ENCODE assay signal across 15 cellular contexts in genomic region chr2:233336541-233336940, GRCh38. TPM values are rescaled to one million over a fixed set of nuclear protein-coding genes. Genes with fewer than 3 reads are reported as not detected.
A peak's percentile ranks its signal among the peaks of the same experiment; 100 is the strongest.
DNase-seq lines count a peak whose midpoint lies in the region; TF ChIP-seq lines count a peak whose summit lies in the region.
"Had no signal": no experiment of that assay in that cellular context is flagged by ENCODE, and none has a peak within 500 bp of the region (broad histone marks: within the 10 kb centered on the region; RNA-seq: fewer than 3 reads in every experiment).

No MANE protein-coding gene starts in this region.

- no peaks in the 10 kb centered on the region for H3K9me2 ChIP-seq in MM.1S (replicated peaks; ENCODE audit: insufficient read depth, low read length)

- in situ Hi-C loops in transverse colon (cut with MboI; ENCODE audit: low pct_ligation_motif_present in 1 of 4, low pct_unique_long_range_greater_than_20kb in 1 of 4, low sequenced_read_pairs in 3 of 4), result no loop called here

- H2AFZ ChIP-seq in MM.1S (ENCODE audit: low read length), result no peak overlapping the region

- TF ChIP-seq CTCF in chondrocyte (IDR thresholded peaks at IDR 0.05) (no peak), transverse colon (IDR thresholded peaks at IDR 0.05) (no peak), MM.1S (IDR thresholded peaks at IDR 0.05; ENCODE audit: low read length) (no peak)

- WGBS in transverse colon (ENCODE audit: low coverage in 1 of 2), 2 donors, result 50% methylated on average over 5 of the region's 5 CpGs; no CpG with 5 or more reads in 1 of the 2 donors

- H3K4me3 Mint-ChIP-seq in chondrocyte (ENCODE audit: unreplicated experiment), result no peak overlapping the region
- H3K4me3 Mint-ChIP-seq: CD8-positive, alpha-beta T cell; HFFc6 had no signal

- no peak for TF ChIP-seq POLR2A in transverse colon (IDR thresholded peaks at IDR 0.05)

- no peak overlapping the region for H3K27ac Mint-ChIP-seq in chondrocyte (ENCODE audit: unreplicated experiment)
- H3K27ac Mint-ChIP-seq: CD8-positive, alpha-beta T cell; HFFc6 had no signal

- no peaks in the 10 kb centered on the region for H3F3A ChIP-seq in MM.1S (ENCODE audit: insufficient read depth, low read length)

- peaks cover 55 to 80% (median 72%) of the 10 kb centered on the region in 10 experiments for H3K4me1 ChIP-seq in BLaER1 treated with 17β-estradiol and CSF1 and Interleukin-3, amounts not matched to agents 10 nM and 100 nM
- H3K4me1 ChIP-seq in transverse colon (peaks cover 0 to 43% (median 9%) of the 10 kb centered on the region in 4 donors), MM.1S (ENCODE audit: low read length) (peaks cover 7% of the 10 kb centered on the region)

- no peaks in the 10 kb centered on the region for H3K27me3 ChIP-seq in BLaER1 treated with 17β-estradiol and CSF1 and Interleukin-3, amounts not matched to agents 10 nM and 100 nM
- H3K27me3 ChIP-seq in transverse colon (no peaks in the 10 kb centered on the region), MM.1S (replicated peaks; ENCODE audit: insufficient read depth, low read length) (no peaks in the 10 kb centered on the region)

- H3K4me1 Mint-ChIP-seq in chondrocyte (ENCODE audit: low read depth), result no peaks in the 10 kb centered on the region

- H3K4me3 ChIP-seq in BLaER1 treated with 17β-estradiol and CSF1 and Interleukin-3, amounts not matched to agents 10 nM and 100 nM, result no peak overlapping the region
- H3K4me3 ChIP-seq in transverse colon (no peak overlapping the region), MM.1S (ENCODE audit: low read length) (no peak overlapping the region)

- no peaks in the 10 kb centered on the region for H3K79me2 ChIP-seq in MM.1S (ENCODE audit: low read length)

- no peaks in the 10 kb centered on the region; a peak in 1 of 22 replicates for H3K36me3 ChIP-seq in BLaER1 treated with 17β-estradiol and CSF1 and Interleukin-3, amounts not matched to agents 10 nM and 100 nM
- H3K36me3 ChIP-seq in transverse colon (no peaks in the 10 kb centered on the region), MM.1S (replicated peaks; ENCODE audit: insufficient read depth, low read length) (no peaks in the 10 kb centered on the region)

- no peak for TF ChIP-seq EP300 in transverse colon (IDR thresholded peaks at IDR 0.05; ENCODE audit: low read depth)

- H4K20me1 ChIP-seq in BLaER1 treated with 17β-estradiol and CSF1 and Interleukin-3, amounts not matched to agents 10 nM and 100 nM, result no peaks in the 10 kb centered on the region
- no peaks in the 10 kb centered on the region for H4K20me1 ChIP-seq in MM.1S (ENCODE audit: insufficient read depth, low read length)

- peaks cover 0 to 13% (median 8%) of the 10 kb centered on the region in 11 experiments; a peak in 16 of 22 replicates for H3K9me3 ChIP-seq in BLaER1 treated with 17β-estradiol and CSF1 and Interleukin-3, amounts not matched to agents 10 nM and 100 nM (replicated peaks in 1 of 11)
- H3K9me3 ChIP-seq in transverse colon (no peaks in the 10 kb centered on the region), MM.1S (replicated peaks; ENCODE audit: insufficient read depth, low read length) (no peaks in the 10 kb centered on the region)

- peaks cover 6% of the 10 kb centered on the region for H3K27me3 Mint-ChIP-seq in chondrocyte (ENCODE audit: low read depth)

- H3K4me2 ChIP-seq in BLaER1 treated with 17β-estradiol and CSF1 and Interleukin-3, amounts not matched to agents 10 nM and 100 nM, result peak overlapping the region in 8 of 11 experiments; percentile 35 to 73 (median 56); a peak in 11 of 22 replicates
- H3K4me2 ChIP-seq in MM.1S (ENCODE audit: low read depth, low read length), result no peak overlapping the region

- no peak overlapping the region; a peak in 1 of 22 replicates for H3K27ac ChIP-seq in BLaER1 treated with 17β-estradiol and CSF1 and Interleukin-3, amounts not matched to agents 10 nM and 100 nM
- peak overlapping the region; percentile 1 to 71 (median 40) for H3K27ac ChIP-seq in transverse colon
- no peak overlapping the region for H3K27ac ChIP-seq in MM.1S (ENCODE audit: low read length)

- H3K36me3 Mint-ChIP-seq in chondrocyte (ENCODE audit: low read depth), result no peaks in the 10 kb centered on the region
- H3K36me3 Mint-ChIP-seq: CD8-positive, alpha-beta T cell had no signal

- intact Hi-C loops in transverse colon (cut with DNase I; ENCODE audit: low total_unique reads), result no loop called here

- H3K9me3 Mint-ChIP-seq in chondrocyte (ENCODE audit: low read depth), result no peaks in the 10 kb centered on the region
- H3K9me3 Mint-ChIP-seq: CD8-positive, alpha-beta T cell; HFFc6 had no signal

- H3K9ac ChIP-seq in BLaER1 treated with 17β-estradiol and CSF1 and Interleukin-3, amounts not matched to agents 10 nM and 100 nM, result no peak overlapping the region
- H3K9ac ChIP-seq in MM.1S (ENCODE audit: low read length), result no peak overlapping the region

- DNase-seq in chondrocyte (ENCODE audit: low spot score) (peak; percentile 35), mucosa of gallbladder (ENCODE audit: low spot score) (peak; percentile 43), transverse colon (peak; percentile 76), MM.1S (no peak)
- DNase-seq in stimulated activated CD4-positive, alpha-beta T cell treated with anti-CD3 and anti-CD28 coated beads, Interleukin-4, amount 100 ng/mL, for 4 hours, result no peak
- DNase-seq in effector CD8-positive, alpha-beta T cell (lab: John Stamatoyannopoulos, UW), result no peak
- DNase-seq: ACHN; Calu3; CD8-positive, alpha-beta T cell; DMS79 treated with DMSO at 0.1 percent for 48 hours; GF-D8; GOT3; H7; HFFc6 had no signal

RNA-seq across cellular contexts. Expression of gene DGKD, which starts 17.8 kb away (rescaled TPM):
- total RNA-seq in chondrocyte (56.9 to 67.1 TPM (median 66.3 TPM) in 3 replicates), mucosa of gallbladder (24.3 TPM), transverse colon (100 to 1,000 TPM in 1 of 4 donors, 10 to 100 TPM in 3; 55.7 to 166 (median 91.5) TPM)

RNA-seq across cellular contexts. Expression of gene SAG, which starts 28.9 kb away (rescaled TPM):
- total RNA-seq in chondrocyte, result not detected in 3 replicates
- total RNA-seq in mucosa of gallbladder, result not detected
- not detected for total RNA-seq in transverse colon
- total RNA-seq: Calu3, H7, HFFc6 had no signal

Comparison
In these comparisons a context has a peak if more than half of its experiments do, and no peak if none do; other contexts are left out.
1. H3K27ac ChIP-seq: peak in transverse colon (4 of 4); none in BLaER1 treated with 17β-estradiol and CSF1 and Interleukin-3, amounts not matched to agents 10 nM and 100 nM (0 of 11) and MM.1S (single experiment).
2. DNase-seq: peak in chondrocyte (single experiment), mucosa of gallbladder (single experiment) and transverse colon (single experiment); none in MM.1S (single experiment), stimulated activated CD4-positive, alpha-beta T cell treated with anti-CD3 and anti-CD28 coated beads, Interleukin-4, amount 100 ng/mL, for 4 hours (0 of 2) and effector CD8-positive, alpha-beta T cell (single experiment).